ENCODE assay signal across 1 cellular context in genomic region chr9:33082538-33083326, GRCh38.
A peak's percentile ranks its signal among the peaks of the same experiment; 100 is the strongest.
TF ChIP-seq lines count a peak whose summit lies in the region.

No MANE protein-coding gene starts in this region.

TF ChIP-seq in GM12878, 131 proteins besides CTCF, POLR2A, EP300 and RAD21 (continues in another document):
- TF ChIP-seq ZBTB33 (IDR thresholded peaks at IDR 0.05) (no peak), EGR1 (IDR thresholded peaks at IDR 0.05; ENCODE audit: borderline replicate concordance in 1 of 2, low read depth in 2 of 2, low read length in 2 of 2) (peak in 1 of 2 experiments; percentile 35; a peak in 1 of 3 replicates), BCL11A (IDR thresholded peaks at IDR 0.05; ENCODE audit: low read depth, low read length) (no peak), NKRF (conservative IDR thresholded peaks at IDR 0.05) (no peak), POU2F2 (IDR thresholded peaks at IDR 0.05; ENCODE audit: borderline replicate concordance, low read depth, low read length) (no peak), JUND (IDR thresholded peaks at IDR 0.05; ENCODE audit: low read depth, low read length) (no peak), CEBPB (IDR thresholded peaks at IDR 0.05; ENCODE audit: borderline replicate concordance in 1 of 2, low read depth in 2 of 2, low read length in 2 of 2) (no peak), SUZ12 (IDR thresholded peaks at IDR 0.05; ENCODE audit: unreplicated experiment) (no peak), TBL1XR1 (IDR thresholded peaks at IDR 0.05; ENCODE audit: low read depth, low read length) (no peak), ATF7 (IDR thresholded peaks at IDR 0.05; ENCODE audit: low read depth) (peak; percentile 34; the same call in 1 of the 2 replicates), IKZF1 (conservative IDR thresholded peaks at IDR 0.05) (peak; percentile 41; the same call in 1 of the 2 replicates), ZNF207 (IDR thresholded peaks at IDR 0.05; ENCODE audit: borderline replicate concordance) (no peak), MEF2B (IDR thresholded peaks at IDR 0.05; ENCODE audit: partially characterized antibody, poor library complexity, severe bottlenecking) (peak; percentile 46), MEF2A (IDR thresholded peaks at IDR 0.05; ENCODE audit: insufficient read depth, low read depth, low read length) (no peak), SPI1 (IDR thresholded peaks at IDR 0.05; ENCODE audit: borderline replicate concordance, insufficient read depth, low read depth, low read length) (peak; percentile 67; the same call in 1 of the 2 replicates), SUPT20H (IDR thresholded peaks at IDR 0.05; ENCODE audit: borderline replicate concordance, control insufficient read depth, low read depth, low read length) (no peak), BHLHE40 (IDR thresholded peaks at IDR 0.05; ENCODE audit: borderline replicate concordance in 1 of 2, low read depth in 2 of 2, low read length in 1 of 2) (no peak), NFYA (IDR thresholded peaks at IDR 0.05; ENCODE audit: borderline replicate concordance, low read depth, low read length) (no peak), PML (IDR thresholded peaks at IDR 0.05; ENCODE audit: low read length) (no peak), SKIL (IDR thresholded peaks at IDR 0.05; ENCODE audit: low read depth, poor library complexity, severe bottlenecking) (no peak), NFXL1 (IDR thresholded peaks at IDR 0.05; ENCODE audit: borderline replicate concordance) (no peak), SREBF2 (IDR thresholded peaks at IDR 0.05; ENCODE audit: low read length) (no peak), PAX8 (IDR thresholded peaks at IDR 0.05) (no peak), NBN (IDR thresholded peaks at IDR 0.05) (no peak), NR2C2 (IDR thresholded peaks at IDR 0.05; ENCODE audit: borderline replicate concordance, control insufficient read depth, insufficient read length, low read depth) (no peak), LARP7 (IDR thresholded peaks at IDR 0.05) (no peak), RAD51 (IDR thresholded peaks at IDR 0.05) (peak; percentile 30; the same call in 1 of the 2 replicates), MYB (IDR thresholded peaks at IDR 0.05; ENCODE audit: borderline replicate concordance, low read depth, low read length) (no peak), E2F8 (IDR thresholded peaks at IDR 0.05; ENCODE audit: low read depth, partially characterized antibody) (no peak), FOXM1 (IDR thresholded peaks at IDR 0.05; ENCODE audit: low read depth, low read length) (no peak), CBX3 (IDR thresholded peaks at IDR 0.05; ENCODE audit: borderline replicate concordance, low read depth) (no peak), USF1 (IDR thresholded peaks at IDR 0.05; ENCODE audit: borderline replicate concordance, extremely low read length, insufficient read depth, low read depth, low read length) (no peak), DPF2 (IDR thresholded peaks at IDR 0.05) (0 out of 2 replicates have a peak, but pooled peaks have one; percentile 17), USF2 (IDR thresholded peaks at IDR 0.05; ENCODE audit: borderline replicate concordance, low read depth, low read length) (no peak), HDAC6 (IDR thresholded peaks at IDR 0.05; ENCODE audit: unreplicated experiment) (no peak), RCOR1 (conservative IDR thresholded peaks at IDR 0.05; ENCODE audit: low read depth, low read length) (no peak), ATF3 (IDR thresholded peaks at IDR 0.05; ENCODE audit: borderline replicate concordance, extremely low read depth, low read depth, low read length) (no peak), CREM (IDR thresholded peaks at IDR 0.05; ENCODE audit: low read depth) (no peak), POLR2AphosphoS5 (IDR thresholded peaks at IDR 0.05; ENCODE audit: low read length) (no peak), SRF (IDR thresholded peaks at IDR 0.05; ENCODE audit: low read depth in 2 of 2, low read length in 2 of 2) (no peak), MAX (IDR thresholded peaks at IDR 0.05; ENCODE audit: low read depth, low read length) (no peak), SMAD5 (IDR thresholded peaks at IDR 0.05; ENCODE audit: low read depth) (no peak), CHD4 (IDR thresholded peaks at IDR 0.05) (no peak), YBX1 (IDR thresholded peaks at IDR 0.05) (no peak), SMARCA5 (IDR thresholded peaks at IDR 0.05) (no peak), SIX5 (IDR thresholded peaks at IDR 0.05; ENCODE audit: low read depth, low read length, severe bottlenecking) (no peak), EED (IDR thresholded peaks at IDR 0.05; ENCODE audit: low read depth) (no peak), CREB1 (IDR thresholded peaks at IDR 0.05; ENCODE audit: low read depth) (no peak), KDM1A (IDR thresholded peaks at IDR 0.05; ENCODE audit: borderline replicate concordance) (no peak), TARDBP (IDR thresholded peaks at IDR 0.05; ENCODE audit: borderline replicate concordance) (no peak), ATF2 (IDR thresholded peaks at IDR 0.05; ENCODE audit: low read length) (no peak), STAT3 (IDR thresholded peaks at IDR 0.05; ENCODE audit: low read depth, low read length) (no peak), NRF1 (conservative IDR thresholded peaks at IDR 0.05; ENCODE audit: low read depth, low read length) (no peak), ASH2L (IDR thresholded peaks at IDR 0.05; ENCODE audit: borderline replicate concordance, low read depth) (no peak), RUNX3 (IDR thresholded peaks at IDR 0.05; ENCODE audit: low read length) (peak; percentile 26; the same call in 1 of the 2 replicates), CBX5 (IDR thresholded peaks at IDR 0.05; ENCODE audit: low read depth) (no peak), SIN3A (IDR thresholded peaks at IDR 0.05; ENCODE audit: low read depth, low read length) (no peak), NFIC (IDR thresholded peaks at IDR 0.05; ENCODE audit: low read depth, low read length) (no peak), HDAC2 (IDR thresholded peaks at IDR 0.05) (no peak)
